28 cellular contexts compared by ENCODE assay signal in genomic region chr5:17860660-17861315, GRCh38.
A peak's percentile ranks its signal among the peaks of the same experiment; 100 is the strongest.
DNase-seq lines count a peak whose midpoint lies in the region; ATAC-seq and TF ChIP-seq lines count a peak whose summit lies in the region.
"Had no signal": no experiment of that assay in that cellular context is flagged by ENCODE, and none has a peak within 500 bp of the region (broad histone marks: within the 10 kb centered on the region; RNA-seq: fewer than 3 reads in every experiment).

No MANE protein-coding gene starts in this region.

- H3K9me3 ChIP-seq in PC-3 (ENCODE audit: low read length) (no peaks in the 10 kb centered on the region), lung (ENCODE audit: control insufficient read depth in 2 of 2, insufficient read depth in 1 of 2, low read length in 1 of 2) (peaks cover 0 to 8% of the 10 kb centered on the region in 2 donors)
- H3K9me3 ChIP-seq: adrenal gland, right atrium auricular region, thoracic aorta had no signal

- ATAC-seq in PC-3, result peak; percentile 100
- ATAC-seq in lung (ENCODE audit: insufficient read depth, low FRiP score), result peak; percentile 69
- no peak for ATAC-seq in Right ventricle myocardium inferior
- ATAC-seq in HG03460 (IDR thresholded peaks at IDR 0.05; ENCODE audit: unreplicated experiment), result no peak
- ATAC-seq: activated CD8-positive, alpha-beta T cell treated with anti-CD3 and anti-CD28 coated beads, Interleukin-2, amount 10 ng/mL, durations not matched to agents 7 days and 5 days; gastroesophageal sphincter; GM12878; naive thymus-derived CD4-positive, alpha-beta T cell had no signal

- H3K27me3 ChIP-seq in PC-3 (ENCODE audit: low read length), result no peaks in the 10 kb centered on the region
- H3K27me3 ChIP-seq in lung (ENCODE audit: control insufficient read depth, insufficient read depth), result no peaks in the 10 kb centered on the region
- H3K27me3 ChIP-seq: adrenal gland, dorsolateral prefrontal cortex, gastroesophageal sphincter, right atrium auricular region, spleen had no signal

- H3K27ac ChIP-seq in PC-3 (ENCODE audit: low read length), result peak overlapping the region; percentile 23
- no peak overlapping the region for H3K27ac ChIP-seq in lung (ENCODE audit: low read depth in 1 of 2, low read length in 1 of 2)
- H3K27ac ChIP-seq: adrenal gland, dorsolateral prefrontal cortex, gastroesophageal sphincter, right atrium auricular region, spleen, thoracic aorta had no signal

- no peaks in the 10 kb centered on the region for H4K20me1 ChIP-seq in PC-3 (ENCODE audit: low read length)

- POLR2A ChIA-PET in PC-3 (lab: Charles Lee; ENCODE audit: unreplicated experiment), result no interaction called here

- H3K36me3 ChIP-seq in PC-3 (ENCODE audit: low read depth, low read length) (no peaks in the 10 kb centered on the region), lung (ENCODE audit: control insufficient read depth in 2 of 2, insufficient read depth in 2 of 2, low read length in 2 of 2) (no peaks in the 10 kb centered on the region)
- H3K36me3 ChIP-seq: adrenal gland, gastroesophageal sphincter, right atrium auricular region, spleen, thoracic aorta had no signal

- BruUV-seq in PC-3 (replicated peaks; lab: Mats Ljungman, UMichigan), result no TSS peak

- peaks cover 11% of the 10 kb centered on the region for H3K4me1 ChIP-seq in PC-3 (ENCODE audit: insufficient read depth, low read length)
- no peaks in the 10 kb centered on the region for H3K4me1 ChIP-seq in lung (ENCODE audit: control insufficient read depth in 2 of 2, insufficient read depth in 2 of 2, low read length in 2 of 2)
- H3K4me1 ChIP-seq: adrenal gland, gastroesophageal sphincter, right atrium auricular region, spleen had no signal

- H3K4me3 ChIP-seq in PC-3 (ENCODE audit: low read length), result no peak overlapping the region
- no peak overlapping the region for H3K4me3 ChIP-seq in lung
- H3K4me3 ChIP-seq: adrenal gland, dorsolateral prefrontal cortex, gastroesophageal sphincter, GM12878, right atrium auricular region, spleen, thoracic aorta had no signal

- TF ChIP-seq CTCF in PC-3 (conservative IDR thresholded peaks at IDR 0.05; ENCODE audit: low read depth, low read length) (no peak), lung (IDR thresholded peaks at IDR 0.05; ENCODE audit: control extremely low read depth, extremely low read depth) (no peak)

- DNase-seq in HPDE6-E6E7 (ENCODE audit: extremely low spot score) (peak; percentile 54), PC-3 (peak; percentile 90), dedifferentiated amniotic fluid mesenchymal stem cell (ENCODE audit: extremely low spot score) (peak; percentile 49), lung (ENCODE audit: low spot score) (no peak), Right ventricle myocardium inferior (ENCODE audit: missing footprints) (no peak), amniotic stem cell (lab: John Stamatoyannopoulos, UW) (no peak)
- DNase-seq: activated CD4-positive, alpha-beta T cell treated with anti-CD3 and anti-CD28 coated beads for 1 hour; activated CD8-positive, alpha-beta T cell treated with anti-CD3 and anti-CD28 coated beads, Interleukin-2, amount 10 ng/mL, durations not matched to agents 7 days and 5 days; activated T-cell treated with anti-CD3 and anti-CD28 coated beads, Interleukin-2, amount 50 U/mL, for 1 hour; adrenal gland; DND-41; dorsolateral prefrontal cortex; Kasumi-1; kidney; naive thymus-derived CD4-positive, alpha-beta T cell; NCI-H1092 treated with DMSO at 0.1 percent for 48 hours; NCI-H2029 treated with DMSO at 0.1 percent for 48 hours; NCI-H510A; occipital lobe; RPMI8226; spleen; stimulated activated CD4-positive, alpha-beta T cell treated with anti-CD3 and anti-CD28 coated beads, Interleukin-4, amount 100 ng/mL, for 1 hour; stimulated activated naive CD4-positive, alpha-beta T cell had no signal

- 75 to 90% methylated on average over 2 of the region's 2 CpGs for WGBS in lung, 2 donors

- CTCF ChIA-PET in PC-3 (lab: Charles Lee), result no interaction called here

- H3K79me2 ChIP-seq in PC-3 (ENCODE audit: low read length), result no peaks in the 10 kb centered on the region

- H3K9ac ChIP-seq in PC-3 (ENCODE audit: low read length), result no peak overlapping the region

- H3F3A ChIP-seq in PC-3 (ENCODE audit: low read length, unreplicated experiment), result no peaks in the 10 kb centered on the region

- no peaks in the 10 kb centered on the region for H3K9me2 ChIP-seq in PC-3 (replicated peaks; ENCODE audit: low read length)

- H2AFZ ChIP-seq in PC-3 (ENCODE audit: low read length), result no peak overlapping the region

- H3K4me2 ChIP-seq in PC-3 (ENCODE audit: low read length), result peak overlapping the region; percentile 53

- intact Hi-C loops in PC-3 (cut with micrococcal nuclease) (no loop called here), Right ventricle myocardium inferior (cut with DNase I) (no loop called here)

Comparison
In these comparisons a context has a peak if more than half of its experiments do, and no peak if none do; other contexts are left out.
1. DNase-seq: peak in HPDE6-E6E7 (single experiment), PC-3 (single experiment) and dedifferentiated amniotic fluid mesenchymal stem cell (single experiment); none in lung (single experiment), Right ventricle myocardium inferior (single experiment) and amniotic stem cell (single experiment).
2. ATAC-seq: peak in PC-3 (single experiment) and lung (single experiment); none in Right ventricle myocardium inferior (single experiment) and HG03460 (single experiment).